In the genomic region with DNA sequence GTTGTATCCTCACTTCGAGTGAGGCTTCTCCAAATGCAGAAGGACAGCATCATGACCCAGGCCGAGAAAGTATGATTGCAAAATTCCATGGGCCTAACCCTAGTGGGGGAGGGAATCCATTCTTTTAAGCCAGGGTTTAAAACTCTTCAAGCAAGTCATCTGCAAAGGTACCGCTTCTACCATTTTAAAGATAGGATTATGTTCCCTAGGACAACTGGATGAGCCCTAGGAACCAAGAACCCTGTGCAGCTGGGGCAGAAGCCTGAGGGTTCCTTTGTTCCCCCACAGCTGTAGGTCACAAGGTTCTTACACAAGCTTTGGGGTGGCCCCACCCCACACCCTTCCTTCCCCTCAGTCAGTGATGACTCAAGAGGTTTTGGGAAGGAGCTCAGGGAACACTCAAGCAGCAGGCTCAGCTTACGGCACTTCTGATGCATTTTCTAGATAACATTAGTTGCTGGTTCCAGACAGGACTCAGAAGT, we compare ENCODE assay signal across 10 cellular contexts. TPM values are rescaled to one million over a fixed set of nuclear protein-coding genes. Genes with fewer than 3 reads are reported as not detected.
DNase-seq lines count a peak whose midpoint lies in the region; ATAC-seq and TF ChIP-seq lines count a peak whose summit lies in the region.
"Had no signal": no experiment of that assay in that cellular context is flagged by ENCODE, and none has a peak within 500 bp of the region (broad histone marks: within the 10 kb centered on the region; RNA-seq: fewer than 3 reads in every experiment).

No MANE protein-coding gene starts in this region.

- TF ChIP-seq CTCF in IMR-90 (conservative IDR thresholded peaks at IDR 0.05; ENCODE audit: low read depth, low read length) (no peak), thoracic aorta (IDR thresholded peaks at IDR 0.05) (no peak), A673 (conservative IDR thresholded peaks at IDR 0.05; ENCODE audit: low read depth, low read length) (no peak)

- peak overlapping the region in 1 of 2 experiments; percentile 13; a peak in 1 of 4 replicates for H4K8ac ChIP-seq in IMR-90 (ENCODE audit: low read depth in 2 of 2, low read length in 2 of 2)

- H3K36me3 ChIP-seq in IMR-90 (ENCODE audit: control insufficient read depth, insufficient read depth, low read length), result no peaks in the 10 kb centered on the region
- H3K36me3 ChIP-seq in thoracic aorta, result no peaks in the 10 kb centered on the region
- no peaks in the 10 kb centered on the region for H3K36me3 ChIP-seq in A673 (ENCODE audit: insufficient read depth, low read length, poor library complexity, severe bottlenecking)

- CTCF ChIA-PET in IMR-90 (lab: Yijun Ruan, JAX) (no interaction called here), A673 (lab: Charles Lee) (interaction anchor here (0.5 kb wide), 1 partner anchor 32 kb away, joined by 3 read pairs; no protein-coding TSS in a partner anchor)

- TF ChIP-seq RAD21 in IMR-90 (IDR thresholded peaks at IDR 0.05; ENCODE audit: low read length), result no peak

- H3K23ac ChIP-seq in IMR-90 (ENCODE audit: low read depth, low read length), result no peak overlapping the region

- H2BK20ac ChIP-seq in IMR-90 (ENCODE audit: low read depth, low read length), result peak overlapping the region; percentile 48; the same call in 1 of the 2 replicates

- peak overlapping the region; percentile 5; the same call in 1 of the 2 replicates for H4K5ac ChIP-seq in IMR-90 (ENCODE audit: low read depth, low read length)

- no peak overlapping the region for H3K56ac ChIP-seq in IMR-90 (ENCODE audit: extremely low read depth, insufficient read depth, low read length)

- POLR2A ChIA-PET in IMR-90 (lab: Charles Lee; ENCODE audit: unreplicated experiment) (no interaction called here), A673 (lab: Charles Lee; ENCODE audit: low non-redundant PET) (no interaction called here)

- H2BK5ac ChIP-seq in IMR-90 (ENCODE audit: low read depth, low read length, poor library complexity, severe bottlenecking), result no peak overlapping the region

- H3K79me1 ChIP-seq in IMR-90 (ENCODE audit: low read depth in 1 of 2, low read length in 2 of 2), result no peaks in the 10 kb centered on the region

- ATAC-seq in IMR-90 (ENCODE audit: low read depth) (peak; percentile 95), thoracic aorta (ENCODE audit: insufficient number of reproducible peaks, low FRiP score, low read depth) (no peak)

- no peaks in the 10 kb centered on the region for H3K9me1 ChIP-seq in IMR-90 (ENCODE audit: insufficient read depth, low read length)

- H3K18ac ChIP-seq in IMR-90 (ENCODE audit: low read depth, low read length), result peak overlapping the region; percentile 18; the same call in 1 of the 2 replicates

- 80% methylated on average over 1 of the region's 4 CpGs; no CpG with 5 or more reads in 1 of the 2 experiments for WGBS in IMR-90 (ENCODE audit: extremely low coverage in 2 of 2, insufficient read length in 1 of 2), 2 experiments

- peak overlapping the region; percentile 5; the same call in 1 of the 2 replicates for H2BK120ac ChIP-seq in IMR-90 (ENCODE audit: low read depth, low read length)

- H4K91ac ChIP-seq in IMR-90 (ENCODE audit: insufficient read depth, low read depth, low read length), result 0 out of 2 replicates have a peak overlapping the region, but pooled peaks have one; percentile 11

- dilution Hi-C loops in IMR-90 (cut with HindIII; ENCODE audit: low sequenced_read_pairs, unreplicated experiment), result no loop called here

- H3K4me3 ChIP-seq in IMR-90 (ENCODE audit: insufficient read depth, low read depth, low read length) (no peak overlapping the region), thoracic aorta (peak overlapping the region; percentile 30), A673 (ENCODE audit: low read depth, low read length, poor library complexity, severe bottlenecking) (no peak overlapping the region)

- no peak overlapping the region for H3K9ac ChIP-seq in IMR-90 (ENCODE audit: low read depth, low read length)

- no peaks in the 10 kb centered on the region for H4K20me1 ChIP-seq in IMR-90 (ENCODE audit: insufficient read depth, low read length)

- H2AFZ ChIP-seq in IMR-90 (replicated peaks; ENCODE audit: low read length, poor library complexity), result peak overlapping the region; percentile 81

- peak; percentile 88 for DNase-seq in IMR-90
- peak; percentile 38 for DNase-seq in astrocyte of the hippocampus (ENCODE audit: low read depth, low spot score)
- DNase-seq in iris pigment epithelial cell (ENCODE audit: low read depth), result peak; percentile 94
- no peak for DNase-seq in thoracic aorta (ENCODE audit: low spot score)
- DNase-seq in kidney glomerular epithelial cell (lab: John Stamatoyannopoulos, UW), result no peak
- no peak for DNase-seq in foreskin melanocyte
- DNase-seq in stimulated activated CD4-positive, alpha-beta T cell treated with anti-CD3 and anti-CD28 coated beads, Interleukin-4, amount 100 ng/mL, for 1 hour, result no peak
- DNase-seq in A673 (ENCODE audit: low spot score), result no peak
- DNase-seq: activated naive CD4-positive, alpha-beta T cell treated with anti-CD3 and anti-CD28 coated beads for 36 hours; T-helper 1 cell had no signal

- H3K27me3 ChIP-seq in IMR-90 (ENCODE audit: control insufficient read depth, insufficient read depth, low read length), result no peaks in the 10 kb centered on the region
- no peaks in the 10 kb centered on the region for H3K27me3 ChIP-seq in thoracic aorta (replicated peaks; ENCODE audit: insufficient read depth)
- no peaks in the 10 kb centered on the region for H3K27me3 ChIP-seq in A673 (replicated peaks; ENCODE audit: insufficient read depth, low read depth, low read length, poor library complexity)

- peak overlapping the region; percentile 4 for H2AK9ac ChIP-seq in IMR-90 (replicated peaks; ENCODE audit: low read depth, low read length, poor library complexity)

- BruUV-seq in IMR-90 (replicated peaks; lab: Mats Ljungman, UMichigan) (no TSS peak), A673 (replicated peaks; lab: Mats Ljungman, UMichigan) (no TSS peak)

- peak overlapping the region; percentile 38; the same call in 1 of the 2 replicates for H3K14ac ChIP-seq in IMR-90 (replicated peaks; ENCODE audit: low read depth, low read length)

- H2BK15ac ChIP-seq in IMR-90 (ENCODE audit: low read depth, low read length), result 0 out of 3 replicates have a peak overlapping the region, but pooled peaks have one; percentile 0

- no peaks in the 10 kb centered on the region for H3K9me3 ChIP-seq in IMR-90 (ENCODE audit: control insufficient read depth, insufficient read depth, low read length)
- no peaks in the 10 kb centered on the region for H3K9me3 ChIP-seq in thoracic aorta
- H3K9me3 ChIP-seq in A673 (ENCODE audit: low read depth, low read length, poor library complexity, severe bottlenecking), result no peaks in the 10 kb centered on the region

- H3K4me1 ChIP-seq in IMR-90 (ENCODE audit: control insufficient read depth, insufficient read depth, low read length) (peaks cover 4% of the 10 kb centered on the region; the same call in 1 of the 2 replicates), thoracic aorta (ENCODE audit: control insufficient read depth in 1 of 2, low read depth in 2 of 2) (no peaks in the 10 kb centered on the region), A673 (ENCODE audit: insufficient read depth, low read length, poor library complexity, severe bottlenecking) (no peaks in the 10 kb centered on the region)

- peak overlapping the region; percentile 51; the same call in 1 of the 2 replicates for H3K27ac ChIP-seq in IMR-90 (ENCODE audit: insufficient read depth, low read length)
- H3K27ac ChIP-seq in thoracic aorta, result peak overlapping the region in 1 of 2 donors; percentile 11
- no peak overlapping the region for H3K27ac ChIP-seq in A673 (ENCODE audit: low read depth, low read length, poor library complexity, severe bottlenecking)

- H2AK5ac ChIP-seq in IMR-90 (ENCODE audit: low read depth, low read length), result peak overlapping the region; percentile 29; the same call in 1 of the 2 replicates

- peak overlapping the region; percentile 28; the same call in 1 of the 2 replicates for H3K4ac ChIP-seq in IMR-90 (ENCODE audit: low read depth, low read length)

- no peak for TF ChIP-seq POLR2A in IMR-90 (IDR thresholded peaks at IDR 0.05; ENCODE audit: low read depth, low read length)

- intact Hi-C loops in IMR-90 (cut with micrococcal nuclease), result no loop called here
- intact Hi-C loops in A673 (cut with micrococcal nuclease; ENCODE audit: unreplicated experiment), result no loop called here

- in situ Hi-C loops in IMR-90 (cut with MboI; ENCODE audit: low sequenced_read_pairs), result no loop called here

- peak overlapping the region; percentile 5; the same call in 1 of the 2 replicates for H3K4me2 ChIP-seq in IMR-90 (ENCODE audit: low read depth, low read length)

TF ChIP-seq in IMR-90, 13 proteins besides CTCF, POLR2A, EP300 and RAD21 (continues in another document):
- TF ChIP-seq, protein P1, sequence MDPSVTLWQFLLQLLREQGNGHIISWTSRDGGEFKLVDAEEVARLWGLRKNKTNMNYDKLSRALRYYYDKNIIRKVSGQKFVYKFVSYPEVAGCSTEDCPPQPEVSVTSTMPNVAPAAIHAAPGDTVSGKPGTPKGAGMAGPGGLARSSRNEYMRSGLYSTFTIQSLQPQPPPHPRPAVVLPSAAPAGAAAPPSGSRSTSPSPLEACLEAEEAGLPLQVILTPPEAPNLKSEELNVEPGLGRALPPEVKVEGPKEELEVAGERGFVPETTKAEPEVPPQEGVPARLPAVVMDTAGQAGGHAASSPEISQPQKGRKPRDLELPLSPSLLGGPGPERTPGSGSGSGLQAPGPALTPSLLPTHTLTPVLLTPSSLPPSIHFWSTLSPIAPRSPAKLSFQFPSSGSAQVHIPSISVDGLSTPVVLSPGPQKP (IDR thresholded peaks at IDR 0.05; ENCODE audit: borderline replicate concordance, low read depth, low read length), result no peak
- no peak for TF ChIP-seq NFE2L2 (IDR thresholded peaks at IDR 0.05; ENCODE audit: low read depth, low read length)
- 0 out of 2 replicates have a peak, but pooled peaks have one; percentile 19 for TF ChIP-seq MAZ (IDR thresholded peaks at IDR 0.05; ENCODE audit: borderline replicate concordance, low read depth, low read length)

RNA-seq across cellular contexts. Expression of gene ARL11, which starts 13.5 kb away (rescaled TPM):
- not detected in 2 replicates for total RNA-seq in IMR-90 (2012; rRNA removed)
- not detected in 2 replicates for polyA plus RNA-seq in IMR-90 (2012; rRNA removed)
- polyA plus RNA-seq in IMR-90 (2012; cell fraction: cytosol; rRNA removed), result not detected in 2 replicates
- polyA plus RNA-seq in IMR-90 (2012; cell fraction: nucleus; rRNA removed; ENCODE audit: low replicate concordance), result not detected in 2 replicates
- 1 to 10 TPM; 1.1 to 1.6 TPM for total RNA-seq in thoracic aorta
- total RNA-seq in A673 (2021), result not detected in 2 replicates

RNA-seq across cellular contexts. Expression of gene EBPL, which starts 49.4 kb away (rescaled TPM):
- total RNA-seq in IMR-90 (2012; rRNA removed) (57.9 and 78.6 TPM in 2 replicates), thoracic aorta (10 to 100 TPM; 12.2 to 43.9 TPM), A673 (2021) (64.1 and 66.5 TPM in 2 replicates)
- polyA plus RNA-seq in IMR-90 (2012; rRNA removed), result 65.3 and 71.1 TPM in 2 replicates
- polyA plus RNA-seq in IMR-90 (2012; cell fraction: cytosol; rRNA removed), result 69.8 and 135 TPM in 2 replicates
- 30.9 and 44.7 TPM in 2 replicates for polyA plus RNA-seq in IMR-90 (2012; cell fraction: nucleus; rRNA removed; ENCODE audit: low replicate concordance)

RNA-seq across cellular contexts. Expression of gene RCBTB1, which starts 56.5 kb away (rescaled TPM):
- total RNA-seq in IMR-90 (2012; rRNA removed) (11.3 and 16.1 TPM in 2 replicates), thoracic aorta (10 to 100 TPM; 22.6 to 22.7 TPM), A673 (2021) (12.7 and 18.4 TPM in 2 replicates)
- polyA plus RNA-seq in IMR-90 (2012; rRNA removed), result 9.5 and 11.6 TPM in 2 replicates
- polyA plus RNA-seq in IMR-90 (2012; cell fraction: cytosol; rRNA removed), result 3.2 and 3.6 TPM in 2 replicates
- polyA plus RNA-seq in IMR-90 (2012; cell fraction: nucleus; rRNA removed; ENCODE audit: low replicate concordance), result 7.4 and 24.5 TPM in 2 replicates

Comparison
In these comparisons a context has a peak if more than half of its experiments do, and no peak if none do; other contexts are left out.
1. DNase-seq: peak in IMR-90 (single experiment), astrocyte of the hippocampus (single experiment) and iris pigment epithelial cell (single experiment); none in thoracic aorta (single experiment), kidney glomerular epithelial cell (single experiment), foreskin melanocyte (single experiment), stimulated activated CD4-positive, alpha-beta T cell treated with anti-CD3 and anti-CD28 coated beads, Interleukin-4, amount 100 ng/mL, for 1 hour (single experiment) and A673 (single experiment).